In genomic region chr15:59401051-59401450, GRCh38 we compare ENCODE assay signal across 11 cellular contexts. TPM values are rescaled to one million over a fixed set of nuclear protein-coding genes. Genes with fewer than 3 reads are reported as not detected.
DNase-seq lines count a peak whose midpoint lies in the region; ATAC-seq, FAIRE-seq and TF ChIP-seq lines count a peak whose summit lies in the region.
"Not testable (repeated sequence)": the region's sequence is repeated elsewhere in the genome, so short reads cannot be mapped to it uniquely, and the experiment has no call there.
"Had no signal": no experiment of that assay in that cellular context is flagged by ENCODE, and none has a peak within 500 bp of the region (broad histone marks: within the 10 kb centered on the region; RNA-seq: fewer than 3 reads in every experiment).

No MANE protein-coding gene starts in this region.

- H3K27ac Mint-ChIP-seq in activated B cell treated with CpG ODN at 0.5 μM for 24 hours = peak overlapping the region; percentile 93
- H3K27ac Mint-ChIP-seq in dendritic cell treated with granulocyte-macrophage colony-stimulating factor and Interleukin-4, amounts not matched to agents 40 ng/mL and 50 ng/mL, for 4 days = peak overlapping the region; percentile 67
- H3K27ac Mint-ChIP-seq in naive B cell = peak overlapping the region; percentile 82 to 98 (median 93)

- H3K79me2 ChIP-seq in DOHH2 (ENCODE audit: control insufficient read depth, low read length); OCI-LY3 (ENCODE audit: low read length): not testable (repeated sequence)

- H3K27ac ChIP-seq in DOHH2 (ENCODE audit: low read depth, low read length) = peak overlapping the region; percentile 92
- H3K27ac ChIP-seq in OCI-LY3 (ENCODE audit: low read length); small intestine (ENCODE audit: low read depth in 1 of 2, low read length in 1 of 2): not testable (repeated sequence)
- peak overlapping the region in 3 of 4 donors; percentile 61 to 71 (median 65) for H3K27ac ChIP-seq in transverse colon

- CTCF ChIA-PET in activated B cell treated with CpG ODN at 0.5 μM for 24 hours (lab: Charles Lee) = interaction anchor here (1.7 kb wide), 1 partner anchor 24 kb away, joined by 6 read pairs; no protein-coding TSS in a partner anchor

- H3K9me3 ChIP-seq in DOHH2 (ENCODE audit: control insufficient read depth, insufficient read depth, low read length); OCI-LY3 (ENCODE audit: insufficient read depth, low read length); small intestine (ENCODE audit: control insufficient read depth, low read depth); transverse colon: not testable (repeated sequence)

- not testable (repeated sequence) for H3K36me3 ChIP-seq in DOHH2 (ENCODE audit: control insufficient read depth, low read length); OCI-LY3 (replicated peaks; ENCODE audit: low read depth, low read length); small intestine (ENCODE audit: control insufficient read depth in 2 of 2, insufficient read depth in 2 of 2, low read length in 2 of 2); transverse colon

- not testable (repeated sequence) for H3K9me2 ChIP-seq in DOHH2 (replicated peaks; ENCODE audit: control insufficient read depth, low read length)

- H3K4me1 Mint-ChIP-seq in activated B cell treated with CpG ODN at 0.5 μM for 24 hours = peaks cover 84% of the 10 kb centered on the region
- H3K4me1 Mint-ChIP-seq in dendritic cell treated with granulocyte-macrophage colony-stimulating factor and Interleukin-4, amounts not matched to agents 40 ng/mL and 50 ng/mL, for 4 days (ENCODE audit: low read depth) = peaks cover 84% of the 10 kb centered on the region
- H3K4me1 Mint-ChIP-seq in naive B cell = peaks cover 70 to 91% (median 88%) of the 10 kb centered on the region in 3 donors

- WGBS in small intestine, 3 donors = 94 to 97% (median 96%) methylated on average over 5 of the region's 5 CpGs
- whole genome bisulfite sequencing in transverse colon (ENCODE audit: low coverage in 1 of 2), 2 donors = 75 to 90% methylated on average over 5 of the region's 5 CpGs

- TF ChIP-seq POLR2A in transverse colon (IDR thresholded peaks at IDR 0.05) = not testable (repeated sequence)

- not testable (repeated sequence) for H3K4me3 Mint-ChIP-seq in activated B cell treated with CpG ODN at 0.5 μM for 24 hours; dendritic cell treated with granulocyte-macrophage colony-stimulating factor and Interleukin-4, amounts not matched to agents 40 ng/mL and 50 ng/mL, for 4 days
- H3K4me3 Mint-ChIP-seq in naive B cell = peak overlapping the region in 7 of 8 donors; percentile 67 to 94 (median 78)

- in situ Hi-C loops in transverse colon (cut with MboI; ENCODE audit: low pct_ligation_motif_present in 1 of 4, low pct_unique_long_range_greater_than_20kb in 1 of 4, low sequenced_read_pairs in 3 of 4) = not testable (repeated sequence)

- H2AFZ ChIP-seq in OCI-LY3 (ENCODE audit: low read depth, low read length) = not testable (repeated sequence)

- not testable (repeated sequence) for H4K20me1 ChIP-seq in DOHH2 (ENCODE audit: control insufficient read depth, insufficient read depth, low read depth, low read length); OCI-LY3 (ENCODE audit: insufficient read depth, low read length)

- H3K9me3 Mint-ChIP-seq in activated B cell treated with CpG ODN at 0.5 μM for 24 hours; dendritic cell treated with granulocyte-macrophage colony-stimulating factor and Interleukin-4, amounts not matched to agents 40 ng/mL and 50 ng/mL, for 4 days; naive B cell: not testable (repeated sequence)

- H3K4me3 ChIP-seq in DOHH2 (ENCODE audit: low read length) = peak overlapping the region; percentile 22; the same call in 1 of the 2 replicates
- H3K4me3 ChIP-seq in OCI-LY3 (ENCODE audit: low read length); small intestine (ENCODE audit: low read depth in 1 of 2, low read length in 2 of 2); transverse colon: not testable (repeated sequence)

- not testable (repeated sequence) for DNase-seq in activated B cell treated with CpG ODN at 0.5 μM for 24 hours, naive B cell, small intestine, transverse colon

- ATAC-seq in activated B cell treated with CpG ODN at 0.5 μM for 24 hours (ENCODE audit: low read depth); naive B cell (ENCODE audit: low read depth in 2 of 2): not testable (repeated sequence)

- H3F3A ChIP-seq in DOHH2 (ENCODE audit: control insufficient read depth, insufficient read depth) = peaks cover 27% of the 10 kb centered on the region

- H3K4me2 ChIP-seq in DOHH2 (ENCODE audit: low read length) (peak overlapping the region; percentile 93), OCI-LY3 (ENCODE audit: low read length) (peak overlapping the region; percentile 16; the same call in 1 of the 2 replicates)

- TF ChIP-seq EP300 in transverse colon (IDR thresholded peaks at IDR 0.05; ENCODE audit: low read depth) = not testable (repeated sequence)

- peak; percentile 83 for FAIRE-seq in small intestine (lab: Jason Lieb, UNC)

- not testable (repeated sequence) for H3K36me3 Mint-ChIP-seq in activated B cell treated with CpG ODN at 0.5 μM for 24 hours (ENCODE audit: low read depth); dendritic cell treated with granulocyte-macrophage colony-stimulating factor and Interleukin-4, amounts not matched to agents 40 ng/mL and 50 ng/mL, for 4 days (ENCODE audit: low read depth); naive B cell

- TF ChIP-seq CTCF in DOHH2 (IDR thresholded peaks at IDR 0.05; ENCODE audit: low read depth, low read length, poor library complexity, severe bottlenecking); OCI-LY3 (IDR thresholded peaks at IDR 0.05; ENCODE audit: low read depth, low read length); activated B cell treated with CpG ODN at 0.5 μM for 24 hours (IDR thresholded peaks at IDR 0.05); transverse colon (IDR thresholded peaks at IDR 0.05): not testable (repeated sequence)

- not testable (repeated sequence) for H3K27me3 Mint-ChIP-seq in activated B cell treated with CpG ODN at 0.5 μM for 24 hours; dendritic cell treated with granulocyte-macrophage colony-stimulating factor and Interleukin-4, amounts not matched to agents 40 ng/mL and 50 ng/mL, for 4 days; naive B cell

- POLR2A ChIA-PET in activated B cell treated with CpG ODN at 0.5 μM for 24 hours (lab: Charles Lee) = interaction anchor here (0.7 to 5.3 kb wide), 3 partner anchors 10 to 88 kb away, joined by 3 to 63 read pairs (median 10); no protein-coding TSS in a partner anchor

- H3K27me3 ChIP-seq in DOHH2 (ENCODE audit: control insufficient read depth, low read length); small intestine (ENCODE audit: control insufficient read depth in 2 of 2, insufficient read depth in 2 of 2, low read length in 2 of 2); transverse colon: not testable (repeated sequence)
- H3K27me3 ChIP-seq in OCI-LY3 (ENCODE audit: low read depth, low read length) = peaks cover 19% of the 10 kb centered on the region

- not testable (repeated sequence) for H3K9ac ChIP-seq in OCI-LY3 (ENCODE audit: low read length)

- intact Hi-C loops in activated B cell treated with CpG ODN at 0.5 μM for 24 hours (cut with micrococcal nuclease); dendritic cell treated with granulocyte-macrophage colony-stimulating factor and Interleukin-4, amounts not matched to agents 40 ng/mL and 50 ng/mL, for 4 days (cut with micrococcal nuclease); transverse colon (cut with DNase I; ENCODE audit: low total_unique reads): not testable (repeated sequence)

- peaks cover 96% of the 10 kb centered on the region for H3K4me1 ChIP-seq in DOHH2 (ENCODE audit: control insufficient read depth, low read length)
- peaks cover 41% of the 10 kb centered on the region for H3K4me1 ChIP-seq in OCI-LY3 (ENCODE audit: low read length)
- not testable (repeated sequence) for H3K4me1 ChIP-seq in small intestine (ENCODE audit: control insufficient read depth in 2 of 2, insufficient read depth in 1 of 2, low read depth in 1 of 2, low read length in 1 of 2)
- H3K4me1 ChIP-seq in transverse colon = peaks cover 0 to 19% (median 9%) of the 10 kb centered on the region in 4 donors

RNA-seq across cellular contexts. Expression of gene MYO1E, which starts 28.4 kb away (rescaled TPM):
- total RNA-seq in activated B cell treated with CpG ODN at 0.5 μM for 24 hours (185 and 186 TPM in 2 replicates), transverse colon (100 to 1,000 TPM; 131 to 388 (median 345) TPM)
- polyA plus RNA-seq in naive B cell (ENCODE audit: low read depth in 6 of 6) (10 to 100 TPM; 32.4 to 80.0 (median 45.3) TPM), small intestine (100 to 1,000 TPM in 1 of 3 donors, 10 to 100 TPM in 2; 32.3 to 122 (median 85.9) TPM)

RNA-seq across cellular contexts. Expression of gene FAM81A, which starts 36.9 kb away (rescaled TPM):
- 4.8 and 6.2 TPM in 2 replicates for total RNA-seq in activated B cell treated with CpG ODN at 0.5 μM for 24 hours
- polyA plus RNA-seq in naive B cell (ENCODE audit: low read depth in 6 of 6) = 10 to 100 TPM in 4 of 6 donors, 1 to 10 TPM in 2; 8.1 to 23.1 (median 12.0) TPM
- 1 to 10 TPM in 2 of 3 donors, not detected in 1; 1.1 to 2.7 TPM for polyA plus RNA-seq in small intestine
- total RNA-seq in transverse colon = 1 to 10 TPM in 2 of 4 donors, under 1 TPM in 1, not detected in 1; 0.80 to 8.4 (median 4.6) TPM
- total RNA-seq: A673; CD4-positive, alpha-beta T cell; G401 had no signal
- polyA plus RNA-seq: CD8-positive, alpha-beta memory T cell had no signal
